In genomic region chr4:118981839-118982381, GRCh38 we compare ENCODE assay signal across 9 cellular contexts.
DNase-seq lines count a peak whose midpoint lies in the region; ATAC-seq and TF ChIP-seq lines count a peak whose summit lies in the region.
"Had no signal": no experiment of that assay in that cellular context is flagged by ENCODE, and none has a peak within 500 bp of the region (broad histone marks: within the 10 kb centered on the region; RNA-seq: fewer than 3 reads in every experiment).

No MANE protein-coding gene starts in this region.

- no peaks in the 10 kb centered on the region for H3K9me3 Mint-ChIP-seq in activated CD8-positive, alpha-beta T cell treated with anti-CD3 and anti-CD28 coated beads for 36 hours

- H3K27ac ChIP-seq in stomach smooth muscle (ENCODE audit: low read length), result peak overlapping the region; percentile 72

- peak overlapping the region; percentile 53 to 66 for H3K9ac ChIP-seq in stomach smooth muscle (ENCODE audit: low read length in 2 of 2)

- H3K4me3 Mint-ChIP-seq in activated CD8-positive, alpha-beta T cell treated with anti-CD3 and anti-CD28 coated beads for 36 hours, result no peak overlapping the region
- H3K4me3 Mint-ChIP-seq: activated naive CD8-positive, alpha-beta T cell had no signal

- intact Hi-C loops in activated CD8-positive, alpha-beta T cell treated with anti-CD3 and anti-CD28 coated beads for 36 hours (cut with micrococcal nuclease), result loop anchor here (1.0 to 5.0 kb wide), 4 partner anchors 60 to 1070 kb away; partner anchors contain the start of gene PDE5A

- H3K36me3 Mint-ChIP-seq in activated CD8-positive, alpha-beta T cell treated with anti-CD3 and anti-CD28 coated beads for 36 hours (ENCODE audit: low read depth), result no peaks in the 10 kb centered on the region
- H3K36me3 Mint-ChIP-seq: activated naive CD8-positive, alpha-beta T cell had no signal

- H3K27ac Mint-ChIP-seq in activated CD8-positive, alpha-beta T cell treated with anti-CD3 and anti-CD28 coated beads for 36 hours, result no peak overlapping the region
- H3K27ac Mint-ChIP-seq: activated naive CD8-positive, alpha-beta T cell had no signal

- peak; percentile 88 for ATAC-seq in HG03342 (IDR thresholded peaks at IDR 0.05; ENCODE audit: unreplicated experiment)
- peak; percentile 70 for ATAC-seq in activated CD8-positive, alpha-beta T cell treated with anti-CD3 and anti-CD28 coated beads for 36 hours

- no peaks in the 10 kb centered on the region for H3K4me1 Mint-ChIP-seq in activated CD8-positive, alpha-beta T cell treated with anti-CD3 and anti-CD28 coated beads for 36 hours (ENCODE audit: low read depth)

- peak; percentile 80 for TF ChIP-seq CTCF in activated CD8-positive, alpha-beta T cell treated with anti-CD3 and anti-CD28 coated beads for 36 hours (IDR thresholded peaks at IDR 0.05)
- TF ChIP-seq CTCF in epithelial cell of esophagus (IDR thresholded peaks at IDR 0.05; ENCODE audit: insufficient read depth, low read depth, low read length, missing control alignments), result peak; percentile 83

- DNase-seq in COLO829 (ENCODE audit: low spot score) (peak; percentile 93), GM19240 (ENCODE audit: insufficient read length, low spot score) (peak; percentile 68), NCI-H748 (lab: John Stamatoyannopoulos, UW; ENCODE audit: unreplicated experiment) (peak; percentile 75), epithelial cell of esophagus (ENCODE audit: low read depth) (peak; percentile 83), myocyte (ENCODE audit: low read depth) (peak; percentile 89)
- DNase-seq in activated CD8-positive, alpha-beta T cell treated with anti-CD3 and anti-CD28 coated beads for 36 hours, result peak; percentile 64

- H3K27me3 ChIP-seq in stomach smooth muscle (ENCODE audit: control insufficient read depth in 1 of 2, insufficient read depth in 2 of 2, low read length in 2 of 2), result no peaks in the 10 kb centered on the region

- peaks cover 0 to 3% of the 10 kb centered on the region in 2 donors for H3K36me3 ChIP-seq in stomach smooth muscle (ENCODE audit: control insufficient read depth in 2 of 2, insufficient read depth in 2 of 2, low read length in 2 of 2)

- POLR2A ChIA-PET in activated CD8-positive, alpha-beta T cell treated with anti-CD3 and anti-CD28 coated beads for 36 hours (lab: Charles Lee), result no interaction called here

- no peaks in the 10 kb centered on the region for H3K9me3 ChIP-seq in stomach smooth muscle (ENCODE audit: control insufficient read depth in 2 of 2, low read length in 2 of 2)

- H3K4me3 ChIP-seq in epithelial cell of esophagus (ENCODE audit: low read length) (no peak overlapping the region), stomach smooth muscle (ENCODE audit: low read length in 2 of 2) (peak overlapping the region; percentile 38 to 58)

- H3K27me3 Mint-ChIP-seq in activated CD8-positive, alpha-beta T cell treated with anti-CD3 and anti-CD28 coated beads for 36 hours, result peaks cover 3% of the 10 kb centered on the region
- H3K27me3 Mint-ChIP-seq: activated naive CD8-positive, alpha-beta T cell had no signal

- peaks cover 41% of the 10 kb centered on the region for H3K4me1 ChIP-seq in stomach smooth muscle (ENCODE audit: control insufficient read depth, insufficient read depth, low read length)

- CTCF ChIA-PET in activated CD8-positive, alpha-beta T cell treated with anti-CD3 and anti-CD28 coated beads for 36 hours (lab: Charles Lee), result interaction anchor here (0.6 to 3.4 kb wide), 18 partner anchors 11 to 646 kb away, joined by 3 to 23 read pairs (median 4); partner anchors contain the start of genes PDE5A and USP53
